8 cellular contexts compared by ENCODE assay signal in the genomic region with DNA sequence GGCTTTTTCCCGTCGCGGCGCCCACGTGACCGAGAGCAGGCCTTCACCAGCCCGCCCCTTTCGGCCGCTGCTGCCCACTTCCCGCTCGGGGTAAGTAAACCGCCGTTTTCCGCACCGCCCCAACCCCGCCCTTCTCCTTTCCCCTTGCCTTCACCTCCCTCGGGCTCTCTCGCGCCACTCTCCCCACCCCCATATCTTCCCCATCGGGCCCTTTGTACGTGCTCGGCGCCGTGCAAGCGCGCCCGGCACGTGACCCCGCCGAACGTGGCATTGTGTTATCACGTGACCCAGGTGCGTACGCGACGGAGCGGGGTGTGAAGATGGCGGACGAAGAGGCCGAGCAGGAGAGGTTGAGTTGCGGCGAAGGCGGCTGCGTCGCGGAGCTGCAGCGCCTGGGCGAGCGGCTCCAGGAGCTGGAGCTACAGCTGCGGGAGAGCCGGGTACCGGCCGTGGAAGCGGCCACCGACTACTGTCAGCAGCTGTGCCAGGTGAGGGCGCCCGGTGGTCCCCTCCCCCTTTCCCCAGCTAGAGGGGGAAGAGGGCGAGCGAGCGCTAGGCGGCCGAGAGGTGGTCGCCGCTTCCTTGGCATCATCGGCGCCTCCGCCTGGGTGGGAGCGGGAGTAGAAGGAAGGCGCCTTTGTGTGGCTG. TPM values are rescaled to one million over a fixed set of nuclear protein-coding genes. Genes with fewer than 3 reads are reported as not detected.
DNase-seq lines count a peak whose midpoint lies in the region; ATAC-seq and TF ChIP-seq lines count a peak whose summit lies in the region.

A gene (plus strand): TSS at position 294 of the 648 bp plus-strand sequence. CDS start 27 bp downstream, at position 321.

- H3K27ac ChIP-seq in C4-2B (peak within 1 kb of the TSS; percentile 77), right lobe of liver (peak within 1 kb of the TSS; percentile 88 to 98 (median 96))

- peak; percentile 19 for TF ChIP-seq POLR2A in right lobe of liver (IDR thresholded peaks at IDR 0.05)

- H3K4me3 ChIP-seq in right lobe of liver = peak within 1 kb of the TSS; percentile 86 to 97 (median 96)

- H3K4me1 ChIP-seq in right lobe of liver = peaks cover 0 to 19% (median 2%) of the 10 kb centered on the region in 4 donors

- H3K36me3 ChIP-seq in right lobe of liver = no peaks in the 10 kb centered on the region

- no peaks in the 10 kb centered on the region for H3K9me3 ChIP-seq in right lobe of liver

- peak; percentile 100 for DNase-seq in NCI-H774 (lab: John Stamatoyannopoulos, UW)
- peak; percentile 98 to 99 for DNase-seq in activated CD4-positive, alpha-beta T cell treated with anti-CD3 and anti-CD28 coated beads, Interleukin-2, amount 50 U/mL, for 48 hours
- peak; percentile 84 to 96 for DNase-seq in dermis microvascular lymphatic vessel endothelial cell (ENCODE audit: low read depth in 2 of 2)
- DNase-seq in right lobe of liver = peak; percentile 96 to 98 (median 97)
- DNase-seq in stimulated activated CD4-positive, alpha-beta T cell treated with anti-CD3 and anti-CD28 coated beads, Interleukin-4, amount 100 ng/mL, for 4 hours = peak; percentile 92 to 94

- no peaks in the 10 kb centered on the region for H3K27me3 ChIP-seq in right lobe of liver

- ATAC-seq in GM19395 (IDR thresholded peaks at IDR 0.05; ENCODE audit: unreplicated experiment) = peak; percentile 72
- ATAC-seq in HG03565 (IDR thresholded peaks at IDR 0.05; ENCODE audit: unreplicated experiment) = peak; percentile 48
- peak; percentile 80 to 91 (median 87) for ATAC-seq in right lobe of liver

- intact Hi-C loops in right lobe of liver (cut with DNase I) = no loop called here

- TF ChIP-seq CTCF in C4-2B (conservative IDR thresholded peaks at IDR 0.05) (no peak), right lobe of liver (IDR thresholded peaks at IDR 0.05) (no peak)

- WGBS in right lobe of liver (ENCODE audit: insufficient coverage, low coverage, low lambda C conversion rate, missing lambda C conversion rate) = 0% methylated on average over 20 of the region's 69 CpGs

RNA-seq across cellular contexts. Expression of the gene that starts here (rescaled TPM):
- total RNA-seq in dermis microvascular lymphatic vessel endothelial cell (11.6 and 16.8 TPM in 2 replicates), right lobe of liver (10 to 100 TPM in 5 of 6 experiments, 1 to 10 TPM in 1; 8.7 to 22.0 (median 11.2) TPM)

Comparison
In these comparisons a context has a peak if more than half of its experiments do, and no peak if none do; other contexts are left out.
1. Peak in every context shown above with its lines: DNase-seq, ATAC-seq, H3K4me3 ChIP-seq and H3K27ac ChIP-seq.